In genomic region chr1:8318436-8318835, GRCh38 we compare ENCODE assay signal across 8 cellular contexts.
A peak's percentile ranks its signal among the peaks of the same experiment; 100 is the strongest.
DNase-seq lines count a peak whose midpoint lies in the region; ATAC-seq and TF ChIP-seq lines count a peak whose summit lies in the region.

No MANE protein-coding gene starts in this region.

- H3K27me3 ChIP-seq in DOHH2 (ENCODE audit: control insufficient read depth, low read length) (peaks cover 12% of the 10 kb centered on the region), parathyroid adenoma (ENCODE audit: control insufficient read depth, insufficient read depth, low read length) (no peaks in the 10 kb centered on the region)

- no peak for TF ChIP-seq POLR2A in erythroblast (IDR thresholded peaks at IDR 0.05; ENCODE audit: low read length)

- H3K4me2 ChIP-seq in DOHH2 (ENCODE audit: low read length) = peak overlapping the region; percentile 63
- peak overlapping the region; percentile 67 for H3K4me2 ChIP-seq in parathyroid adenoma (ENCODE audit: low read length)

- H3K9ac ChIP-seq in parathyroid adenoma = no peak overlapping the region

- H3K36me3 ChIP-seq in DOHH2 (ENCODE audit: control insufficient read depth, low read length) (no peaks in the 10 kb centered on the region), parathyroid adenoma (ENCODE audit: control insufficient read depth, insufficient read depth, low read length) (no peaks in the 10 kb centered on the region)

- H3K4me3 ChIP-seq in DOHH2 (ENCODE audit: low read length) (peak overlapping the region; percentile 45), epithelial cell of esophagus (ENCODE audit: low read length) (peak overlapping the region; percentile 21), parathyroid adenoma (ENCODE audit: low read depth, low read length) (peak overlapping the region; percentile 43)

- H3F3A ChIP-seq in DOHH2 (ENCODE audit: control insufficient read depth, insufficient read depth) = no peaks in the 10 kb centered on the region

- peak overlapping the region; percentile 65 for H2AFZ ChIP-seq in parathyroid adenoma

- H3K27ac ChIP-seq in DOHH2 (ENCODE audit: low read depth, low read length) (no peak overlapping the region), parathyroid adenoma (no peak overlapping the region)

- H3K9me2 ChIP-seq in DOHH2 (replicated peaks; ENCODE audit: control insufficient read depth, low read length) = no peaks in the 10 kb centered on the region

- H3K9me3 ChIP-seq in DOHH2 (ENCODE audit: control insufficient read depth, insufficient read depth, low read length) (no peaks in the 10 kb centered on the region), parathyroid adenoma (ENCODE audit: control insufficient read depth, low read length) (no peaks in the 10 kb centered on the region)

- DNase-seq in NCI-H2227 treated with DMSO at 0.1 percent for 48 hours (lab: John Stamatoyannopoulos, UW) = peak; percentile 6
- DNase-seq in epithelial cell of esophagus (ENCODE audit: low read depth) = no peak
- DNase-seq in DMS153 (lab: John Stamatoyannopoulos, UW) = no peak
- no peak for DNase-seq in T-helper 9 cell
- DNase-seq in erythroblast (lab: John Stamatoyannopoulos, UW) = no peak

- no peak for ATAC-seq in GM21786 (IDR thresholded peaks at IDR 0.05; ENCODE audit: unreplicated experiment)

- H3K4me1 ChIP-seq in DOHH2 (ENCODE audit: control insufficient read depth, low read length) = 0 out of 2 replicates have a peak, but pooled peaks cover 3% of the 10 kb centered on the region
- peaks cover 2% of the 10 kb centered on the region for H3K4me1 ChIP-seq in parathyroid adenoma

- TF ChIP-seq CTCF in DOHH2 (IDR thresholded peaks at IDR 0.05; ENCODE audit: low read depth, low read length, poor library complexity, severe bottlenecking) (no peak), epithelial cell of esophagus (IDR thresholded peaks at IDR 0.05; ENCODE audit: insufficient read depth, low read depth, low read length, missing control alignments) (no peak), parathyroid adenoma (IDR thresholded peaks at IDR 0.05) (no peak)

- no peaks in the 10 kb centered on the region for H3K79me2 ChIP-seq in DOHH2 (ENCODE audit: control insufficient read depth, low read length)
- H3K79me2 ChIP-seq in parathyroid adenoma = no peaks in the 10 kb centered on the region

- H4K20me1 ChIP-seq in DOHH2 (ENCODE audit: control insufficient read depth, insufficient read depth, low read depth, low read length) = no peaks in the 10 kb centered on the region
